In the genomic region with DNA sequence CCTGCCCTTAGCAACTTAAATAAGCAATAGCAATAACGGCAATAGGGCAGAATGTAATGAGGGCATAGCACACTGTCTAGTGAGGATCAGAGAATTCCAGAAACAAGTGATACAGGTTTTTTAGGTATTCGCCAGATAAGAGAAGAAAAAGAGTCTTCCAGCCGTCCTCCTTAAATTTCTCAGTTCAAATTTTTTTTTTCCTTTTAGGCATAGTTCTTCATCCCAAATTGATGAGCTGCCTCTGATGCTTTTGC, we compare ENCODE assay signal across 10 cellular contexts. TPM values are rescaled to one million over a fixed set of nuclear protein-coding genes. Genes with fewer than 3 reads are reported as not detected.
DNase-seq lines count a peak whose midpoint lies in the region; ATAC-seq and TF ChIP-seq lines count a peak whose summit lies in the region.
"Had no signal": no experiment of that assay in that cellular context is flagged by ENCODE, and none has a peak within 500 bp of the region (broad histone marks: within the 10 kb centered on the region; RNA-seq: fewer than 3 reads in every experiment).

No MANE protein-coding gene starts in this region.

- H3K9me3 ChIP-seq in PC-9 (ENCODE audit: insufficient read depth, low read depth) (no peaks in the 10 kb centered on the region), skeletal muscle tissue (ENCODE audit: control insufficient read depth in 3 of 3, low read length in 3 of 3) (no peaks in the 10 kb centered on the region)

- no peak overlapping the region for H3K9ac ChIP-seq in skeletal muscle tissue (ENCODE audit: low read depth in 1 of 3, low read length in 3 of 3)

- BruUV-seq in PC-9 (replicated peaks; lab: Mats Ljungman, UMichigan) = no TSS peak

- H3K4me1 ChIP-seq in PC-9 (replicated peaks; ENCODE audit: insufficient read depth) (peaks cover 37% of the 10 kb centered on the region), skeletal muscle tissue (ENCODE audit: control insufficient read depth in 3 of 3, insufficient read depth in 3 of 3, low read length in 3 of 3) (peaks cover 38 to 58% (median 56%) of the 10 kb centered on the region in 3 donors)

- CTCF ChIA-PET in activated CD8-positive, alpha-beta memory T cell treated with anti-CD3 and anti-CD28 coated beads, Interleukin-2, amount 10 ng/mL, durations not matched to agents 7 days and 5 days (lab: Charles Lee) = interaction anchor here (0.9 to 8.8 kb wide), 32 partner anchors 10 to 290 kb away, joined by 3 to 272 read pairs (median 9); partner anchors contain the start of genes GPN2 and ZDHHC18
- CTCF ChIA-PET in PC-9 (lab: Charles Lee) = interaction anchor here (1.0 to 2.1 kb wide), 8 partner anchors 10 to 289 kb away, joined by 4 to 22 read pairs (median 7); partner anchors contain the start of gene SFN

- peak overlapping the region; percentile 99; the same call in 1 of the 2 replicates for H3K4me2 ChIP-seq in PC-9

- H3K9me2 ChIP-seq in PC-9 (ENCODE audit: insufficient read depth) = no peaks in the 10 kb centered on the region

- H3K36me3 ChIP-seq in PC-9 (ENCODE audit: low read depth) (no peaks in the 10 kb centered on the region), skeletal muscle tissue (ENCODE audit: control insufficient read depth in 3 of 3, insufficient read depth in 3 of 3, low read length in 3 of 3) (peaks cover 6 to 20% (median 13%) of the 10 kb centered on the region in 3 donors)

- intact Hi-C loops in PC-9 (cut with micrococcal nuclease; ENCODE audit: unreplicated experiment) = loop anchor here (1.0 to 2.0 kb wide), 5 partner anchors 64 to 289 kb away; no protein-coding TSS in a partner anchor

- H3K36me3 Mint-ChIP-seq in activated CD8-positive, alpha-beta memory T cell treated with anti-CD3 and anti-CD28 coated beads, Interleukin-2, amount 10 ng/mL, durations not matched to agents 7 days and 5 days = peaks cover 13% of the 10 kb centered on the region
- peaks cover 53% of the 10 kb centered on the region for H3K36me3 Mint-ChIP-seq in effector memory CD8-positive, alpha-beta T cell (ENCODE audit: insufficient read depth)

- POLR2A ChIA-PET in PC-9 (lab: Charles Lee; ENCODE audit: unreplicated experiment) = interaction anchor here (0.8 to 1.2 kb wide), 2 partner anchors 18 to 112 kb away, joined by 3 to 4 read pairs; no protein-coding TSS in a partner anchor

- peaks cover 2% of the 10 kb centered on the region for H3K27me3 Mint-ChIP-seq in activated CD8-positive, alpha-beta memory T cell treated with anti-CD3 and anti-CD28 coated beads, Interleukin-2, amount 10 ng/mL, durations not matched to agents 7 days and 5 days
- H3K27me3 Mint-ChIP-seq in effector memory CD8-positive, alpha-beta T cell = no peaks in the 10 kb centered on the region

- peaks cover 29% of the 10 kb centered on the region; the same call in 1 of the 2 replicates for H3F3A ChIP-seq in PC-9 (ENCODE audit: insufficient read depth, low read depth)

- H3K27ac ChIP-seq in PC-9 = no peak overlapping the region
- peak overlapping the region; percentile 99 for H3K27ac ChIP-seq in skeletal muscle tissue (ENCODE audit: low read depth, low read length)

- H3K79me2 ChIP-seq in PC-9 (ENCODE audit: low read depth) = peaks cover 18% of the 10 kb centered on the region

- no peak for TF ChIP-seq CTCF in PC-9 (conservative IDR thresholded peaks at IDR 0.05)

- H3K4me3 ChIP-seq in PC-9 (no peak overlapping the region; the same call in 1 of the 2 replicates), skeletal muscle tissue (ENCODE audit: low read length in 3 of 3) (no peak overlapping the region)

- no peak for ATAC-seq in activated CD8-positive, alpha-beta memory T cell treated with anti-CD3 and anti-CD28 coated beads, Interleukin-2, amount 10 ng/mL, durations not matched to agents 7 days and 5 days
- no peak for ATAC-seq in effector memory CD8-positive, alpha-beta T cell (replicated peaks)
- ATAC-seq in GM21367 (IDR thresholded peaks at IDR 0.05; ENCODE audit: unreplicated experiment) (no peak), HG03432 (IDR thresholded peaks at IDR 0.05; ENCODE audit: unreplicated experiment) (no peak)

- peak overlapping the region; percentile 100 for H3K27ac Mint-ChIP-seq in activated CD8-positive, alpha-beta memory T cell treated with anti-CD3 and anti-CD28 coated beads, Interleukin-2, amount 10 ng/mL, durations not matched to agents 7 days and 5 days
- peak overlapping the region; percentile 100 for H3K27ac Mint-ChIP-seq in effector memory CD8-positive, alpha-beta T cell

- H3K27me3 ChIP-seq in PC-9 (ENCODE audit: insufficient read depth, low read depth) = no peaks in the 10 kb centered on the region
- H3K27me3 ChIP-seq in skeletal muscle tissue (ENCODE audit: control insufficient read depth in 3 of 3, insufficient read depth in 3 of 3, low read length in 3 of 3) = no peaks in the 10 kb centered on the region

- no peaks in the 10 kb centered on the region for H3K9me3 Mint-ChIP-seq in activated CD8-positive, alpha-beta memory T cell treated with anti-CD3 and anti-CD28 coated beads, Interleukin-2, amount 10 ng/mL, durations not matched to agents 7 days and 5 days (ENCODE audit: low read depth)
- no peaks in the 10 kb centered on the region for H3K9me3 Mint-ChIP-seq in effector memory CD8-positive, alpha-beta T cell
- H3K9me3 Mint-ChIP-seq: endodermal cell, WTC11 had no signal

- H3K4me1 Mint-ChIP-seq in activated CD8-positive, alpha-beta memory T cell treated with anti-CD3 and anti-CD28 coated beads, Interleukin-2, amount 10 ng/mL, durations not matched to agents 7 days and 5 days = peaks cover 71% of the 10 kb centered on the region
- H3K4me1 Mint-ChIP-seq in effector memory CD8-positive, alpha-beta T cell (ENCODE audit: low read depth in 2 of 2) = peaks cover 63 to 68% of the 10 kb centered on the region in 2 donors

- no peaks in the 10 kb centered on the region for H4K20me1 ChIP-seq in PC-9 (ENCODE audit: insufficient read depth)

- H3K4me3 Mint-ChIP-seq in activated CD8-positive, alpha-beta memory T cell treated with anti-CD3 and anti-CD28 coated beads, Interleukin-2, amount 10 ng/mL, durations not matched to agents 7 days and 5 days = peak overlapping the region; percentile 81
- H3K4me3 Mint-ChIP-seq in effector memory CD8-positive, alpha-beta T cell = peak overlapping the region; percentile 99 to 100

- DNase-seq in activated CD8-positive, alpha-beta memory T cell treated with anti-CD3 and anti-CD28 coated beads, Interleukin-2, amount 10 ng/mL, durations not matched to agents 7 days and 5 days = no peak
- DNase-seq in activated CD8-positive, alpha-beta memory T cell treated with anti-CD3 and anti-CD28 coated beads, Interleukin-2, amount 50 U/mL, for 4 hours = no peak
- DNase-seq in PC-9 = no peak
- DNase-seq in effector memory CD8-positive, alpha-beta T cell = no peak
- DNase-seq in NCI-H82 (lab: John Stamatoyannopoulos, UW) = no peak

- H2AFZ ChIP-seq in PC-9 = no peak overlapping the region

RNA-seq across cellular contexts. Expression of gene PIGV, which starts 1.8 kb away (rescaled TPM):
- 1 to 10 TPM; 8.6 to 9.7 TPM for total RNA-seq in activated CD8-positive, alpha-beta memory T cell treated with anti-CD3 and anti-CD28 coated beads, Interleukin-2, amount 10 ng/mL, durations not matched to agents 7 days and 5 days
- total RNA-seq in PC-9 (2021) (30.8 and 31.9 TPM in 2 replicates), skeletal muscle tissue (5.2 TPM)

RNA-seq across cellular contexts. Expression of gene ZDHHC18, which starts 36.9 kb away (rescaled TPM):
- 10 to 100 TPM; 53.1 to 54.9 TPM for total RNA-seq in activated CD8-positive, alpha-beta memory T cell treated with anti-CD3 and anti-CD28 coated beads, Interleukin-2, amount 10 ng/mL, durations not matched to agents 7 days and 5 days
- total RNA-seq in PC-9 (2021) = 27.2 and 36.1 TPM in 2 replicates
- total RNA-seq in skeletal muscle tissue = 3.7 TPM
